Comparison of ENCODE assay signal across 1 cellular context in the genomic region with DNA sequence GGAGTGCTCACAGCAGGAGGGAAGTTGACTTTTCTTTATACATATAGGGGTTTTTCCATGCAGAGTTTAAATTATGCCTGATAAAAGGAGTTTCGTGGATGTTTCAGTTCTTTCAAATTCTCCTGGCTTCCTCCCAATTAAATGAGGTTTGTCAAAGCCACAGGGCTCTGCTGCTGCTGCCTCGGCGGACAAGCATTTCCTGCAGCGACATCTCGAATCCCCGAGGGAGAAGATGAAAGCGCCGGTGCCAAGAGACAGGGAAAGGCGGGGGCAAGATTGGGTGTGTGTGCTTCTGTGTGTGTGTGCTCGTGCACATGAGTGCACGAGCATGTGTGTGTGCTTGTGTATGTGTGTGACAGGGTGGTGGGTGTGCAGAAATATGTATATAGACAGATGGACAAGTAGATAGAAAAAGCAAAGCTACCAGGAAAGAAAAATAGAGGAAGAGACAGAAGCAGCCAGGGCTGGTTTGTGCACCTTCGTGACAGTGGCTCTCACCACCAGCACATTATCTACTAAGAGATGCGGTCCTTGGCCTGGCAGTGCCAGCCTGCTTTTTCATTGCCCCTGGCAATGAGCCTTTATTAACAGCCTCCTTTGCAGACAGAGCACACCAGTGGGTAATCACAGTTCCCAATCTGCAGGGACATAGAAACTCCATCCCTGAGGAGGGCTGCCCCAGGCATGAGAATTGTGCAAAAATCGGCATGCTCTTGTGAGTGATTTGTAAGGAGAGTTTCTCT.
A peak's percentile ranks its signal among the peaks of the same experiment; 100 is the strongest.
TF ChIP-seq lines count a peak whose summit lies in the region.

No MANE protein-coding gene starts in this region.

TF ChIP-seq in GM12878, 131 proteins besides CTCF, POLR2A, EP300 and RAD21 (continued from another document):
- TF ChIP-seq, protein P1, sequence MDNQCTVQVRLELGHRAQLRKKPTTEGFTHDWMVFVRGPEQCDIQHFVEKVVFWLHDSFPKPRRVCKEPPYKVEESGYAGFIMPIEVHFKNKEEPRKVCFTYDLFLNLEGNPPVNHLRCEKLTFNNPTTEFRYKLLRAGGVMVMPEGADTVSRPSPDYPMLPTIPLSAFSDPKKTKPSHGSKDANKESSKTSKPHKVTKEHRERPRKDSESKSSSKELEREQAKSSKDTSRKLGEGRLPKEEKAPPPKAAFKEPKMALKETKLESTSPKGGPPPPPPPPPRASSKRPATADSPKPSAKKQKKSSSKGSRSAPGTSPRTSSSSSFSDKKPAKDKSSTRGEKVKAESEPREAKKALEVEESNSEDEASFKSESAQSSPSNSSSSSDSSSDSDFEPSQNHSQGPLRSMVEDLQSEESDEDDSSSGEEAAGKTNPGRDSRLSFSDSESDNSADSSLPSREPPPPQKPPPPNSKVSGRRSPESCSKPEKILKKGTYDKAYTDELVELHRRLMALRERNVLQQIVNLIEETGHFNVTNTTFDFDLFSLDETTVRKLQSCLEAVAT (IDR thresholded peaks at IDR 0.05): no peak
- TF ChIP-seq ATF3 (IDR thresholded peaks at IDR 0.05; ENCODE audit: borderline replicate concordance, extremely low read depth, low read depth, low read length) (no peak), ZNF207 (IDR thresholded peaks at IDR 0.05; ENCODE audit: borderline replicate concordance) (no peak), POLR2AphosphoS2 (IDR thresholded peaks at IDR 0.05; ENCODE audit: low read depth, low read length) (no peak), BCLAF1 (IDR thresholded peaks at IDR 0.05) (no peak), ZNF24 (IDR thresholded peaks at IDR 0.05) (no peak), MEF2B (IDR thresholded peaks at IDR 0.05; ENCODE audit: partially characterized antibody, poor library complexity, severe bottlenecking) (peak; percentile 90), CBX5 (IDR thresholded peaks at IDR 0.05; ENCODE audit: low read depth) (no peak), RAD51 (IDR thresholded peaks at IDR 0.05) (no peak), NRF1 (conservative IDR thresholded peaks at IDR 0.05; ENCODE audit: low read depth, low read length) (no peak), SKIL (IDR thresholded peaks at IDR 0.05; ENCODE audit: low read depth, poor library complexity, severe bottlenecking) (no peak), KAT2A (conservative IDR thresholded peaks at IDR 0.05; ENCODE audit: control insufficient read depth, low read depth, low read length) (no peak), KLF5 (IDR thresholded peaks at IDR 0.05; ENCODE audit: partially characterized antibody) (no peak), IKZF1 (conservative IDR thresholded peaks at IDR 0.05) (peak; percentile 65), EGR1 (IDR thresholded peaks at IDR 0.05; ENCODE audit: borderline replicate concordance in 1 of 2, low read depth in 2 of 2, low read length in 2 of 2) (no peak), NFXL1 (IDR thresholded peaks at IDR 0.05; ENCODE audit: borderline replicate concordance) (no peak), MXI1 (IDR thresholded peaks at IDR 0.05; ENCODE audit: low read depth, low read length) (no peak), SMARCA5 (IDR thresholded peaks at IDR 0.05) (no peak), BRCA1 (IDR thresholded peaks at IDR 0.05; ENCODE audit: low read depth, low read length) (no peak), ZSCAN29 (IDR thresholded peaks at IDR 0.05) (no peak)
- TF ChIP-seq, protein P2, sequence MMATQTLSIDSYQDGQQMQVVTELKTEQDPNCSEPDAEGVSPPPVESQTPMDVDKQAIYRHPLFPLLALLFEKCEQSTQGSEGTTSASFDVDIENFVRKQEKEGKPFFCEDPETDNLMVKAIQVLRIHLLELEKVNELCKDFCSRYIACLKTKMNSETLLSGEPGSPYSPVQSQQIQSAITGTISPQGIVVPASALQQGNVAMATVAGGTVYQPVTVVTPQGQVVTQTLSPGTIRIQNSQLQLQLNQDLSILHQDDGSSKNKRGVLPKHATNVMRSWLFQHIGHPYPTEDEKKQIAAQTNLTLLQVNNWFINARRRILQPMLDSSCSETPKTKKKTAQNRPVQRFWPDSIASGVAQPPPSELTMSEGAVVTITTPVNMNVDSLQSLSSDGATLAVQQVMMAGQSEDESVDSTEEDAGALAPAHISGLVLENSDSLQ (IDR thresholded peaks at IDR 0.05): no peak
- TF ChIP-seq, protein P3, sequence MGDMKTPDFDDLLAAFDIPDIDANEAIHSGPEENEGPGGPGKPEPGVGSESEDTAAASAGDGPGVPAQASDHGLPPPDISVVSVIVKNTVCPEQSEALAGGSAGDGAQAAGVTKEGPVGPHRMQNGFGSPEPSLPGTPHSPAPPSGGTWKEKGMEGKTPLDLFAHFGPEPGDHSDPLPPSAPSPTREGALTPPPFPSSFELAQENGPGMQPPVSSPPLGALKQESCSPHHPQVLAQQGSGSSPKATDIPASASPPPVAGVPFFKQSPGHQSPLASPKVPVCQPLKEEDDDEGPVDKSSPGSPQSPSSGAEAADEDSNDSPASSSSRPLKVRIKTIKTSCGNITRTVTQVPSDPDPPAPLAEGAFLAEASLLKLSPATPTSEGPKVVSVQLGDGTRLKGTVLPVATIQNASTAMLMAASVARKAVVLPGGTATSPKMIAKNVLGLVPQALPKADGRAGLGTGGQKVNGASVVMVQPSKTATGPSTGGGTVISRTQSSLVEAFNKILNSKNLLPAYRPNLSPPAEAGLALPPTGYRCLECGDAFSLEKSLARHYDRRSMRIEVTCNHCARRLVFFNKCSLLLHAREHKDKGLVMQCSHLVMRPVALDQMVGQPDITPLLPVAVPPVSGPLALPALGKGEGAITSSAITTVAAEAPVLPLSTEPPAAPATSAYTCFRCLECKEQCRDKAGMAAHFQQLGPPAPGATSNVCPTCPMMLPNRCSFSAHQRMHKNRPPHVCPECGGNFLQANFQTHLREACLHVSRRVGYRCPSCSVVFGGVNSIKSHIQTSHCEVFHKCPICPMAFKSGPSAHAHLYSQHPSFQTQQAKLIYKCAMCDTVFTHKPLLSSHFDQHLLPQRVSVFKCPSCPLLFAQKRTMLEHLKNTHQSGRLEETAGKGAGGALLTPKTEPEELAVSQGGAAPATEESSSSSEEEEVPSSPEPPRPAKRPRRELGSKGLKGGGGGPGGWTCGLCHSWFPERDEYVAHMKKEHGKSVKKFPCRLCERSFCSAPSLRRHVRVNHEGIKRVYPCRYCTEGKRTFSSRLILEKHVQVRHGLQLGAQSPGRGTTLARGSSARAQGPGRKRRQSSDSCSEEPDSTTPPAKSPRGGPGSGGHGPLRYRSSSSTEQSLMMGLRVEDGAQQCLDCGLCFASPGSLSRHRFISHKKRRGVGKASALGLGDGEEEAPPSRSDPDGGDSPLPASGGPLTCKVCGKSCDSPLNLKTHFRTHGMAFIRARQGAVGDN (IDR thresholded peaks at IDR 0.05): no peak
- TF ChIP-seq, protein P4, sequence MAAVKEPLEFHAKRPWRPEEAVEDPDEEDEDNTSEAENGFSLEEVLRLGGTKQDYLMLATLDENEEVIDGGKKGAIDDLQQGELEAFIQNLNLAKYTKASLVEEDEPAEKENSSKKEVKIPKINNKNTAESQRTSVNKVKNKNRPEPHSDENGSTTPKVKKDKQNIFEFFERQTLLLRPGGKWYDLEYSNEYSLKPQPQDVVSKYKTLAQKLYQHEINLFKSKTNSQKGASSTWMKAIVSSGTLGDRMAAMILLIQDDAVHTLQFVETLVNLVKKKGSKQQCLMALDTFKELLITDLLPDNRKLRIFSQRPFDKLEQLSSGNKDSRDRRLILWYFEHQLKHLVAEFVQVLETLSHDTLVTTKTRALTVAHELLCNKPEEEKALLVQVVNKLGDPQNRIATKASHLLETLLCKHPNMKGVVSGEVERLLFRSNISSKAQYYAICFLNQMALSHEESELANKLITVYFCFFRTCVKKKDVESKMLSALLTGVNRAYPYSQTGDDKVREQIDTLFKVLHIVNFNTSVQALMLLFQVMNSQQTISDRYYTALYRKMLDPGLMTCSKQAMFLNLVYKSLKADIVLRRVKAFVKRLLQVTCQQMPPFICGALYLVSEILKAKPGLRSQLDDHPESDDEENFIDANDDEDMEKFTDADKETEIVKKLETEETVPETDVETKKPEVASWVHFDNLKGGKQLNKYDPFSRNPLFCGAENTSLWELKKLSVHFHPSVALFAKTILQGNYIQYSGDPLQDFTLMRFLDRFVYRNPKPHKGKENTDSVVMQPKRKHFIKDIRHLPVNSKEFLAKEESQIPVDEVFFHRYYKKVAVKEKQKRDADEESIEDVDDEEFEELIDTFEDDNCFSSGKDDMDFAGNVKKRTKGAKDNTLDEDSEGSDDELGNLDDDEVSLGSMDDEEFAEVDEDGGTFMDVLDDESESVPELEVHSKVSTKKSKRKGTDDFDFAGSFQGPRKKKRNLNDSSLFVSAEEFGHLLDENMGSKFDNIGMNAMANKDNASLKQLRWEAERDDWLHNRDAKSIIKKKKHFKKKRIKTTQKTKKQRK (IDR thresholded peaks at IDR 0.05; ENCODE audit: low read depth, low read length): no peak
- TF ChIP-seq, protein P5, sequence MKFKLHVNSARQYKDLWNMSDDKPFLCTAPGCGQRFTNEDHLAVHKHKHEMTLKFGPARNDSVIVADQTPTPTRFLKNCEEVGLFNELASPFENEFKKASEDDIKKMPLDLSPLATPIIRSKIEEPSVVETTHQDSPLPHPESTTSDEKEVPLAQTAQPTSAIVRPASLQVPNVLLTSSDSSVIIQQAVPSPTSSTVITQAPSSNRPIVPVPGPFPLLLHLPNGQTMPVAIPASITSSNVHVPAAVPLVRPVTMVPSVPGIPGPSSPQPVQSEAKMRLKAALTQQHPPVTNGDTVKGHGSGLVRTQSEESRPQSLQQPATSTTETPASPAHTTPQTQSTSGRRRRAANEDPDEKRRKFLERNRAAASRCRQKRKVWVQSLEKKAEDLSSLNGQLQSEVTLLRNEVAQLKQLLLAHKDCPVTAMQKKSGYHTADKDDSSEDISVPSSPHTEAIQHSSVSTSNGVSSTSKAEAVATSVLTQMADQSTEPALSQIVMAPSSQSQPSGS (IDR thresholded peaks at IDR 0.05; ENCODE audit: low read length): no peak
